Comparison of ENCODE assay signal across 42 cellular contexts in genomic region chr20:63861981-63862901, GRCh38. TPM values are rescaled to one million over a fixed set of nuclear protein-coding genes. Genes with fewer than 3 reads are reported as not detected.
"Had no signal": no experiment of that assay in that cellular context is flagged by ENCODE, and none has a peak within 500 bp of the region (broad histone marks: within the 10 kb centered on the region; RNA-seq: fewer than 3 reads in every experiment).

No MANE protein-coding gene starts in this region.

- H3K4me3 ChIP-seq: adrenal gland, body of pancreas, cardiac muscle cell, colonic mucosa, neural progenitor cell, prostate gland, skin epidermis, thyroid gland had no signal

- H3K4me3 Mint-ChIP-seq: activated naive CD8-positive, alpha-beta T cell treated with anti-CD3 and anti-CD28 coated beads for 36 hours; endodermal cell; T-helper 1 cell treated with Interleukin-12 subunit alpha and Interleukin-12 subunit beta and Interleukin-4 antibody, amounts not matched to agents 30 μg/mL and 1 μg/mL, for 36 hours had no signal

- H3K27me3 ChIP-seq: adrenal gland, cardiac muscle cell, colonic mucosa, neural progenitor cell, thyroid gland had no signal

- H3K27me3 Mint-ChIP-seq: activated CD4-positive, alpha-beta memory T cell treated with anti-CD3 and anti-CD28 coated beads for 36 hours; activated CD4-positive, alpha-beta T cell treated with anti-CD3 and anti-CD28 coated beads, Interleukin-2, amount 10 ng/mL, durations not matched to agents 24 days and 14 days; activated naive CD8-positive, alpha-beta T cell treated with anti-CD3 and anti-CD28 coated beads for 36 hours; naive thymus-derived CD4-positive, alpha-beta T cell; stimulated activated naive B cell treated with anti-CD40 and anti-IgM and Interleukin-4, amounts not matched to agents 10 μg/mL and 1 μg/mL and 100 μg/mL, for 72 hours had no signal

- H3K27ac ChIP-seq: neural progenitor cell, WERI-Rb-1 had no signal

- H2AFZ ChIP-seq: neural progenitor cell had no signal

- DNase-seq: activated CD4-positive, alpha-beta memory T cell treated with anti-CD3 and anti-CD28 coated beads for 36 hours; activated CD4-positive, alpha-beta T cell treated with anti-CD3 and anti-CD28 coated beads, Interleukin-2, amount 10 ng/mL, durations not matched to agents 24 days and 14 days; activated CD4-positive, CD25-positive, alpha-beta regulatory T cell treated with anti-CD3 and anti-CD28 coated beads, Interleukin-2, amount 50 U/mL, for 72 hours; activated CD8-positive, alpha-beta memory T cell treated with anti-CD3 and anti-CD28 coated beads, Interleukin-2, amount 50 U/mL, for 4 hours; activated effector memory CD4-positive, alpha-beta T cell treated with anti-CD3 and anti-CD28 coated beads, Interleukin-2, amount 50 U/mL, for 16 hours; activated naive CD4-positive, alpha-beta T cell treated with anti-CD3 and anti-CD28 coated beads for 36 hours; activated naive CD8-positive, alpha-beta T cell treated with anti-CD3 and anti-CD28 coated beads for 36 hours; activated T-cell treated with anti-CD3 and anti-CD28 coated beads, Interleukin-2, amount 50 U/mL, for 1 hour; adrenal gland; body of pancreas; cerebellar nuclear complex; colonic mucosa; endodermal cell; foreskin fibroblast; head of caudate nucleus; hippocampal formation; left colon; mammary epithelial cell; naive thymus-derived CD4-positive, alpha-beta T cell; retina; stimulated activated CD4-positive, alpha-beta T cell treated with anti-CD3 and anti-CD28 coated beads, Interleukin-4, amount 100 ng/mL, for 4 hours; stimulated activated CD8-positive, alpha-beta memory T cell treated with anti-CD3 and anti-CD28 coated beads, Interleukin-4, amount 100 ng/mL, for 48 hours; stimulated activated naive B cell treated with anti-CD40 and anti-IgM and Interleukin-4, amounts not matched to agents 10 μg/mL and 1 μg/mL and 100 μg/mL, for 72 hours; stomach; T-helper 9 cell; thyroid gland; WERI-Rb-1 had no signal

- FAIRE-seq: keratinocyte, TTC549 had no signal

- H3K9me3 ChIP-seq: adrenal gland, body of pancreas, colonic mucosa, prostate gland, stomach, thyroid gland had no signal

- H3K9ac ChIP-seq: neural progenitor cell had no signal

- ATAC-seq: body of pancreas; esophagus mucosa; left colon; naive thymus-derived CD4-positive, alpha-beta T cell; sciatic nerve; stimulated activated naive B cell treated with anti-CD40 and anti-IgM and Interleukin-4, amounts not matched to agents 10 μg/mL and 1 μg/mL and 100 μg/mL, for 72 hours had no signal

- H3K4me2 ChIP-seq: neural progenitor cell had no signal

- H3K27ac Mint-ChIP-seq: activated T-helper 1 cell treated with anti-CD3 and anti-CD28 coated beads, Interleukin-12 subunit alpha, Interleukin-12 subunit beta, Interleukin-2, Interleukin-4 antibody, amounts not matched to agents 30 ng/mL and 10 ng/mL and 1 ng/mL, durations not matched to agents 14 hours and 24 hours and 36 hours; neural progenitor cell; stimulated activated naive B cell treated with anti-CD40 and anti-IgM and Interleukin-4, amounts not matched to agents 10 μg/mL and 1 μg/mL and 100 μg/mL, for 72 hours; T-helper 1 cell treated with Interleukin-12 subunit alpha and Interleukin-12 subunit beta and Interleukin-4 antibody, amounts not matched to agents 30 μg/mL and 1 μg/mL, for 36 hours had no signal

- H3K36me3 ChIP-seq: cardiac muscle cell, colonic mucosa, neural progenitor cell, prostate gland, WERI-Rb-1 had no signal

- H3K9me3 Mint-ChIP-seq: activated CD4-positive, alpha-beta memory T cell treated with anti-CD3 and anti-CD28 coated beads for 36 hours; activated CD4-positive, alpha-beta T cell treated with anti-CD3 and anti-CD28 coated beads, Interleukin-2, amount 10 ng/mL, durations not matched to agents 24 days and 14 days; activated naive CD4-positive, alpha-beta T cell treated with anti-CD3 and anti-CD28 coated beads for 36 hours; activated naive CD8-positive, alpha-beta T cell treated with anti-CD3 and anti-CD28 coated beads for 36 hours; activated T-helper 1 cell treated with anti-CD3 and anti-CD28 coated beads, Interleukin-12 subunit alpha, Interleukin-12 subunit beta, Interleukin-2, Interleukin-4 antibody, amounts not matched to agents 30 ng/mL and 10 ng/mL and 1 ng/mL, durations not matched to agents 14 hours and 24 hours and 36 hours; endodermal cell; mesothelial cell of epicardium; naive thymus-derived CD4-positive, alpha-beta T cell; neural progenitor cell; stimulated activated naive B cell treated with anti-CD40 and anti-IgM and Interleukin-4, amounts not matched to agents 10 μg/mL and 1 μg/mL and 100 μg/mL, for 72 hours; T-helper 1 cell treated with Interleukin-12 subunit alpha and Interleukin-12 subunit beta and Interleukin-4 antibody, amounts not matched to agents 30 μg/mL and 1 μg/mL, for 36 hours had no signal

RNA-seq across cellular contexts. Expression of gene ABHD16B, which starts 0.9 kb away (rescaled TPM):
- total RNA-seq: activated CD4-positive, alpha-beta memory T cell treated with anti-CD3 and anti-CD28 coated beads for 36 hours; activated naive CD4-positive, alpha-beta T cell treated with anti-CD3 and anti-CD28 coated beads for 36 hours; activated naive CD8-positive, alpha-beta T cell treated with anti-CD3 and anti-CD28 coated beads for 36 hours; activated T-helper 1 cell treated with anti-CD3 and anti-CD28 coated beads, Interleukin-12 subunit alpha, Interleukin-12 subunit beta, Interleukin-2, Interleukin-4 antibody, amounts not matched to agents 30 ng/mL and 10 ng/mL and 1 ng/mL, durations not matched to agents 14 hours and 24 hours and 36 hours; adrenal gland; aorta; body of pancreas; cardiac muscle cell; colonic mucosa; endodermal cell; esophagus mucosa; left colon; liver; mammary epithelial cell; mesothelial cell of epicardium; osteocyte; sciatic nerve; stomach; thyroid gland; ureter had no signal
- polyA plus RNA-seq: keratinocyte, mammary epithelial cell had no signal
